In the genomic region with DNA sequence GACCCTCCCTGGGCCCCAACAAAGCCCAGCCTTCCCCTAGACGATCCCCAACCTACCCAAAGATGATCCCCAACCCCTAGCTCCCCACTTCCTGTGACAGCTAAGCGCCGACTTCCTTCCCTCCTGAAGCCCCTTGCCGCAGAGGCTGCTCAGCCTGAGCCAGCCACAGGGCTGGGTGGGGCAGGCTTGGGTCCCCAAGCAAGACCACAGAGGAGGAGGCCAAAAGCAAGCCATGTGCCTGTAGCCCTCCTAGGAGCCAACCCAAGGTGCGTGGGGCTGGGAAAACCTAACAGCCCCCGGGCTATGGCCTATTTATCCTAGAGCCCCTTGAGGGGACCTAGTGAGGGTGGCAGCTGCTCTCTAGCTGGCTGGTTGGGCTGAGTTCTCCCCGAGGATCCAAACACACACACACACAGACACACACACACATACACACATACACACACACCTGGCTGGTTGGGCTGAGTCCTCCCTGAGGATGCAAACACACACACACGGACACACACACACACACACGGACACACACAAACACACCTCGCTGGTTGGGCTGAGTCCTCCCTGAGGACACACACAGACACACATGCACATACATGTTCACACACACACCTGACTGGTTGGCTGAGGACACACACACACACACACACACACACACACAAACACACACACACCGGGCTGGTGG, we compare ENCODE assay signal across 12 cellular contexts. TPM values are rescaled to one million over a fixed set of nuclear protein-coding genes. Genes with fewer than 3 reads are reported as not detected.
DNase-seq lines count a peak whose midpoint lies in the region; TF ChIP-seq lines count a peak whose summit lies in the region.
"Had no signal": no experiment of that assay in that cellular context is flagged by ENCODE, and none has a peak within 500 bp of the region (broad histone marks: within the 10 kb centered on the region; RNA-seq: fewer than 3 reads in every experiment).

No MANE protein-coding gene starts in this region.

- TF ChIP-seq CTCF in GM20000 (IDR thresholded peaks at IDR 0.05; ENCODE audit: extremely low read depth, missing control alignments) (no peak), esophagus muscularis mucosa (IDR thresholded peaks at IDR 0.05) (no peak), breast epithelium (IDR thresholded peaks at IDR 0.05) (no peak)

- H3K4me3 Mint-ChIP-seq in activated naive CD4-positive, alpha-beta T cell treated with anti-CD3 and anti-CD28 coated beads, Interleukin-2, amount 50 U/mL, for 24 hours, result peak overlapping the region; percentile 80

- intact Hi-C loops in esophagus muscularis mucosa (cut with DNase I), result no loop called here
- intact Hi-C loops in breast epithelium (cut with DNase I; ENCODE audit: low total_unique reads), result no loop called here

- peak overlapping the region; percentile 93 for H3K27ac Mint-ChIP-seq in activated naive CD4-positive, alpha-beta T cell treated with anti-CD3 and anti-CD28 coated beads, Interleukin-2, amount 50 U/mL, for 24 hours

- H3K9me3 ChIP-seq in esophagus muscularis mucosa (no peaks in the 10 kb centered on the region), breast epithelium (no peaks in the 10 kb centered on the region), GM23248 (ENCODE audit: low read depth) (no peaks in the 10 kb centered on the region)

- TF ChIP-seq POLR2A in esophagus muscularis mucosa (IDR thresholded peaks at IDR 0.05; ENCODE audit: low read depth) (no peak), breast epithelium (IDR thresholded peaks at IDR 0.05) (no peak)

- H3K4me3 ChIP-seq in esophagus muscularis mucosa, result no peak overlapping the region
- peak overlapping the region in 1 of 3 donors; percentile 3 for H3K4me3 ChIP-seq in breast epithelium
- no peak overlapping the region for H3K4me3 ChIP-seq in GM23248

- no peaks in the 10 kb centered on the region for H3K79me2 ChIP-seq in GM23248 (ENCODE audit: insufficient read depth)

- no peak for TF ChIP-seq EP300 in esophagus muscularis mucosa (IDR thresholded peaks at IDR 0.05)

- peaks cover 43% of the 10 kb centered on the region for H3K4me1 Mint-ChIP-seq in activated naive CD4-positive, alpha-beta T cell treated with anti-CD3 and anti-CD28 coated beads, Interleukin-2, amount 50 U/mL, for 24 hours

- no peaks in the 10 kb centered on the region for H4K20me1 ChIP-seq in GM23248 (ENCODE audit: insufficient read depth)

- H3F3A ChIP-seq in GM23248 (ENCODE audit: insufficient read depth), result no peaks in the 10 kb centered on the region

- no peaks in the 10 kb centered on the region for H3K9me3 Mint-ChIP-seq in activated naive CD4-positive, alpha-beta T cell treated with anti-CD3 and anti-CD28 coated beads, Interleukin-2, amount 50 U/mL, for 24 hours

- H3K4me1 ChIP-seq in esophagus muscularis mucosa (peaks cover 13 to 28% (median 21%) of the 10 kb centered on the region in 4 donors), breast epithelium (peaks cover 0 to 2% of the 10 kb centered on the region in 2 donors), GM23248 (ENCODE audit: insufficient read depth) (no peaks in the 10 kb centered on the region)

- H3K36me3 ChIP-seq in esophagus muscularis mucosa (peaks cover 17 to 44% (median 37%) of the 10 kb centered on the region in 4 donors), breast epithelium (no peaks in the 10 kb centered on the region), GM23248 (ENCODE audit: low read depth) (no peaks in the 10 kb centered on the region)

- H3K27me3 Mint-ChIP-seq in activated naive CD4-positive, alpha-beta T cell treated with anti-CD3 and anti-CD28 coated beads, Interleukin-2, amount 50 U/mL, for 24 hours, result no peaks in the 10 kb centered on the region

- in situ Hi-C loops in GM23248 (cut with MboI), result loop anchor here (10.0 kb wide), 1 partner anchor 180 kb away; the partner anchor contains the start of gene C17orf107

- H3K4me2 ChIP-seq in GM23248 (ENCODE audit: unreplicated experiment), result no peak overlapping the region

- 67% methylated on average over 8 of the region's 11 CpGs for WGBS in esophagus muscularis mucosa
- 64 to 71% methylated on average over 7 to 11 of the region's 11 CpGs for WGBS in GM23248 (ENCODE audit: low coverage in 1 of 2, low lambda C conversion rate in 2 of 2, missing lambda C conversion rate in 2 of 2), 2 experiments

- H3K27me3 ChIP-seq in esophagus muscularis mucosa (no peaks in the 10 kb centered on the region), breast epithelium (no peaks in the 10 kb centered on the region), GM23248 (replicated peaks; ENCODE audit: insufficient read depth) (no peaks in the 10 kb centered on the region)

- H3K27ac ChIP-seq in esophagus muscularis mucosa (replicated peaks in 1 of 4) (no peak overlapping the region), breast epithelium (no peak overlapping the region), GM23248 (no peak overlapping the region)
- H3K27ac ChIP-seq: epithelial cell of prostate had no signal

- H2AFZ ChIP-seq in GM23248, result no peak overlapping the region

- H3K9ac ChIP-seq in GM23248, result no peak overlapping the region

- peak; percentile 47 for DNase-seq in GM20000 (ENCODE audit: low spot score)
- peak; percentile 65 for DNase-seq in T-helper 22 cell (ENCODE audit: low read depth)
- DNase-seq in stimulated activated CD8-positive, alpha-beta memory T cell treated with anti-CD3 and anti-CD28 coated beads, Interleukin-15, amount 100 ng/mL, for 1 hour (ENCODE audit: low read depth), result peak; percentile 19
- DNase-seq in esophagus muscularis mucosa (ENCODE audit: extremely low spot score), result no peak
- DNase-seq in NCI-H1105 treated with DMSO at 0.1 percent for 48 hours (lab: John Stamatoyannopoulos, UW), result no peak
- no peak for DNase-seq in breast epithelium (ENCODE audit: low spot score in 2 of 2)
- DNase-seq in GM23248, result no peak
- DNase-seq: kidney, NCI-H1930, SHP77 treated with DMSO at 0.1 percent for 48 hours had no signal

- H3K36me3 Mint-ChIP-seq in activated naive CD4-positive, alpha-beta T cell treated with anti-CD3 and anti-CD28 coated beads, Interleukin-2, amount 50 U/mL, for 24 hours, result peaks cover 2% of the 10 kb centered on the region

- H3K9me2 ChIP-seq in GM23248 (ENCODE audit: insufficient read depth), result no peaks in the 10 kb centered on the region

RNA-seq across cellular contexts. Expression of gene ARRB2, which starts 4.8 kb away (rescaled TPM):
- total RNA-seq in esophagus muscularis mucosa (10 to 100 TPM; 25.4 to 41.4 (median 31.4) TPM), breast epithelium (10 to 100 TPM; 25.2 to 67.4 (median 42.3) TPM)
- total RNA-seq in GM23248 (2014; rRNA removed; shearing (Covaris generic)), result 4.1 and 4.8 TPM in 2 replicates
- polyA plus RNA-seq in GM23248 (2016; fragmentation: Nextera tagmentation; extraction: Ambion mirVana), result 3.7 and 3.9 TPM in 2 replicates

RNA-seq across cellular contexts. Expression of gene PELP1, which starts 11.3 kb away (rescaled TPM):
- total RNA-seq in esophagus muscularis mucosa (10 to 100 TPM; 17.0 to 35.0 (median 24.0) TPM), breast epithelium (10 to 100 TPM; 17.0 to 26.9 (median 21.0) TPM)
- total RNA-seq in GM23248 (2014; rRNA removed; shearing (Covaris generic)), result 18.8 and 25.6 TPM in 2 replicates
- 10.4 and 13.6 TPM in 2 replicates for polyA plus RNA-seq in GM23248 (2016; fragmentation: Nextera tagmentation; extraction: Ambion mirVana)

RNA-seq across cellular contexts. Expression of gene MED11, which starts 16.0 kb away (rescaled TPM):
- 10 to 100 TPM; 23.3 to 36.4 (median 26.6) TPM for total RNA-seq in esophagus muscularis mucosa
- total RNA-seq in breast epithelium, result 10 to 100 TPM; 29.3 to 41.7 (median 30.8) TPM
- 14.4 and 16.9 TPM in 2 replicates for total RNA-seq in GM23248 (2014; rRNA removed; shearing (Covaris generic))
- 26.9 and 27.4 TPM in 2 replicates for polyA plus RNA-seq in GM23248 (2016; fragmentation: Nextera tagmentation; extraction: Ambion mirVana)

RNA-seq across cellular contexts. Expression of gene ZMYND15, which starts 24.4 kb away (rescaled TPM):
- total RNA-seq in esophagus muscularis mucosa (under 1 TPM in 3 of 4 donors, not detected in 1; 0.23 to 0.50 (median 0.42) TPM), breast epithelium (1 to 10 TPM in 1 of 3 donors, under 1 TPM in 2; 0.96 to 2.3 (median 0.98) TPM)
- 0.32 and 0.89 TPM in 2 replicates for total RNA-seq in GM23248 (2014; rRNA removed; shearing (Covaris generic))
- 0.16 TPM in 1 of 2 replicates, not detected in the other for polyA plus RNA-seq in GM23248 (2016; fragmentation: Nextera tagmentation; extraction: Ambion mirVana)

RNA-seq across cellular contexts. Expression of gene CXCL16, which starts 24.5 kb away (rescaled TPM):
- total RNA-seq in esophagus muscularis mucosa, result 10 to 100 TPM in 2 of 4 donors, 1 to 10 TPM in 2; 5.8 to 21.7 (median 9.4) TPM
- 10 to 100 TPM; 13.8 to 25.8 (median 18.6) TPM for total RNA-seq in breast epithelium
- 1.6 and 2.5 TPM in 2 replicates for total RNA-seq in GM23248 (2014; rRNA removed; shearing (Covaris generic))
- 4.1 TPM in 2 replicates for polyA plus RNA-seq in GM23248 (2016; fragmentation: Nextera tagmentation; extraction: Ambion mirVana)

Comparison
In these comparisons a context has a peak if more than half of its experiments do, and no peak if none do; other contexts are left out.
1. DNase-seq: peak in GM20000 (single experiment), T-helper 22 cell (single experiment) and stimulated activated CD8-positive, alpha-beta memory T cell treated with anti-CD3 and anti-CD28 coated beads, Interleukin-15, amount 100 ng/mL, for 1 hour (single experiment); none in esophagus muscularis mucosa (single experiment), NCI-H1105 treated with DMSO at 0.1 percent for 48 hours (single experiment), breast epithelium (0 of 2) and GM23248 (single experiment).